Comparison of ENCODE assay signal across 23 cellular contexts in genomic region chr6:154974485-154975149, GRCh38. TPM values are rescaled to one million over a fixed set of nuclear protein-coding genes. Genes with fewer than 3 reads are reported as not detected.
DNase-seq lines count a peak whose midpoint lies in the region; ATAC-seq, FAIRE-seq and TF ChIP-seq lines count a peak whose summit lies in the region.
"Had no signal": no experiment of that assay in that cellular context is flagged by ENCODE, and none has a peak within 500 bp of the region (broad histone marks: within the 10 kb centered on the region; RNA-seq: fewer than 3 reads in every experiment).

No MANE protein-coding gene starts in this region.

- H3K27ac Mint-ChIP-seq in activated naive CD4-positive, alpha-beta T cell treated with anti-CD3 and anti-CD28 coated beads for 36 hours = no peak overlapping the region
- H3K27ac Mint-ChIP-seq in astrocyte (ENCODE audit: unreplicated experiment) = no peak overlapping the region
- H3K27ac Mint-ChIP-seq in glutamatergic neuron (ENCODE audit: unreplicated experiment) = no peak overlapping the region
- H3K27ac Mint-ChIP-seq: activated T-cell treated with anti-CD3 and anti-CD28 coated beads, Interleukin-2, amount 50 U/mL, for 24 hours; T-helper 2 cell treated with Interferon-gamma antibody and Interleukin-4, amounts not matched to agents 5 μg/mL and 100 μg/mL, for 36 hours had no signal

- no peaks in the 10 kb centered on the region for H3K27me3 Mint-ChIP-seq in activated naive CD4-positive, alpha-beta T cell treated with anti-CD3 and anti-CD28 coated beads for 36 hours (ENCODE audit: low read depth)
- H3K27me3 Mint-ChIP-seq in astrocyte (ENCODE audit: low read depth, unreplicated experiment) (peaks cover 3% of the 10 kb centered on the region), glutamatergic neuron (ENCODE audit: unreplicated experiment) (peaks cover 1% of the 10 kb centered on the region)
- H3K27me3 Mint-ChIP-seq: activated T-cell treated with anti-CD3 and anti-CD28 coated beads, Interleukin-2, amount 50 U/mL, for 24 hours; CD8-positive, alpha-beta memory T cell had no signal

- H3K4me1 ChIP-seq in astrocyte (ENCODE audit: insufficient read depth, low read length) (no peaks in the 10 kb centered on the region), upper lobe of right lung (no peaks in the 10 kb centered on the region)
- H3K4me1 ChIP-seq: stomach, vagina had no signal

- CTCF ChIA-PET in activated naive CD4-positive, alpha-beta T cell treated with anti-CD3 and anti-CD28 coated beads for 36 hours (lab: Charles Lee) = interaction anchor here (0.6 to 1.1 kb wide), 3 partner anchors 198 to 941 kb away, joined by 3 read pairs; no protein-coding TSS in a partner anchor

- H3K36me3 Mint-ChIP-seq in activated naive CD4-positive, alpha-beta T cell treated with anti-CD3 and anti-CD28 coated beads for 36 hours (ENCODE audit: low read depth) = no peaks in the 10 kb centered on the region
- H3K36me3 Mint-ChIP-seq in astrocyte (ENCODE audit: low read depth, unreplicated experiment) = no peaks in the 10 kb centered on the region
- peaks cover 3% of the 10 kb centered on the region for H3K36me3 Mint-ChIP-seq in glutamatergic neuron (ENCODE audit: unreplicated experiment)
- H3K36me3 Mint-ChIP-seq: activated naive CD4-positive, alpha-beta T cell treated with anti-CD3 and anti-CD28 coated beads, Interleukin-2, amount 50 U/mL, for 72 hours had no signal

- no peak overlapping the region for H3K4me3 Mint-ChIP-seq in activated naive CD4-positive, alpha-beta T cell treated with anti-CD3 and anti-CD28 coated beads for 36 hours
- peak overlapping the region; percentile 69 for H3K4me3 Mint-ChIP-seq in astrocyte (ENCODE audit: unreplicated experiment)
- H3K4me3 Mint-ChIP-seq in glutamatergic neuron (ENCODE audit: unreplicated experiment) = no peak overlapping the region
- H3K4me3 Mint-ChIP-seq: activated T-cell treated with anti-CD3 and anti-CD28 coated beads, Interleukin-2, amount 50 U/mL, for 24 hours; CD8-positive, alpha-beta memory T cell; T-helper 2 cell treated with Interferon-gamma antibody and Interleukin-4, amounts not matched to agents 5 μg/mL and 100 μg/mL, for 36 hours had no signal

- H3K4me3 ChIP-seq in astrocyte (ENCODE audit: insufficient read depth, low read depth, low read length) = no peak overlapping the region
- no peak overlapping the region for H3K4me3 ChIP-seq in upper lobe of right lung
- H3K4me3 ChIP-seq: SJSA1, stomach, vagina had no signal

- no peaks in the 10 kb centered on the region for H3K79me2 ChIP-seq in astrocyte (ENCODE audit: insufficient read depth, low read length)

- no peaks in the 10 kb centered on the region for H3K4me1 Mint-ChIP-seq in activated naive CD4-positive, alpha-beta T cell treated with anti-CD3 and anti-CD28 coated beads for 36 hours (ENCODE audit: low read depth)
- peaks cover 6% of the 10 kb centered on the region for H3K4me1 Mint-ChIP-seq in astrocyte (ENCODE audit: low read depth, unreplicated experiment)
- peaks cover 1% of the 10 kb centered on the region for H3K4me1 Mint-ChIP-seq in glutamatergic neuron (ENCODE audit: low read depth, unreplicated experiment)
- H3K4me1 Mint-ChIP-seq: CD8-positive, alpha-beta memory T cell had no signal

- H3K27me3 ChIP-seq in astrocyte (ENCODE audit: insufficient read depth, low read length) = no peaks in the 10 kb centered on the region
- H3K27me3 ChIP-seq in upper lobe of right lung = no peaks in the 10 kb centered on the region
- H3K27me3 ChIP-seq: SJSA1, stomach, vagina had no signal

- intact Hi-C loops in activated naive CD4-positive, alpha-beta T cell treated with anti-CD3 and anti-CD28 coated beads for 36 hours (cut with micrococcal nuclease) = no loop called here
- intact Hi-C loops in upper lobe of right lung (cut with DNase I) = no loop called here

- no peaks in the 10 kb centered on the region for H3K36me3 ChIP-seq in astrocyte (ENCODE audit: insufficient read depth, low read length)
- no peaks in the 10 kb centered on the region for H3K36me3 ChIP-seq in upper lobe of right lung
- H3K36me3 ChIP-seq: SJSA1, stomach, vagina had no signal

- H3K9me3 ChIP-seq in astrocyte (ENCODE audit: insufficient read depth, low read depth, low read length) = no peaks in the 10 kb centered on the region
- no peaks in the 10 kb centered on the region for H3K9me3 ChIP-seq in upper lobe of right lung
- H3K9me3 ChIP-seq: SJSA1, stomach, vagina had no signal

- H3K4me2 ChIP-seq in astrocyte (ENCODE audit: low read length) = no peak overlapping the region

- no peak for FAIRE-seq in astrocyte (lab: Jason Lieb, UNC)

- no peak overlapping the region for H3K9ac ChIP-seq in astrocyte (ENCODE audit: low read length)

- no peak for ATAC-seq in upper lobe of right lung
- ATAC-seq: activated CD4-positive, CD25-positive, alpha-beta regulatory T cell treated with anti-CD3 and anti-CD28 coated beads, Interleukin-2, amount 50 U/mL, for 24 hours; activated naive CD4-positive, alpha-beta T cell treated with anti-CD3 and anti-CD28 coated beads, Interleukin-2, amount 50 U/mL, for 72 hours; esophagus mucosa; left ventricle myocardium superior had no signal

- H3K27ac ChIP-seq in astrocyte (ENCODE audit: low read depth, low read length) = no peak overlapping the region
- H3K27ac ChIP-seq in upper lobe of right lung = no peak overlapping the region
- H3K27ac ChIP-seq: SJSA1, vagina had no signal

- H2AFZ ChIP-seq in astrocyte (ENCODE audit: low read depth, low read length) = no peak overlapping the region

- no peaks in the 10 kb centered on the region for H4K20me1 ChIP-seq in astrocyte (ENCODE audit: insufficient read depth, low read length)

- 0 out of 2 replicates have a peak, but pooled peaks have one; percentile 11 for TF ChIP-seq CTCF in GM12874 (IDR thresholded peaks at IDR 0.05; ENCODE audit: insufficient read depth, low read depth, low read length)
- TF ChIP-seq CTCF in astrocyte (IDR thresholded peaks at IDR 0.05; ENCODE audit: insufficient read depth, low read depth, low read length) = no peak
- peak; percentile 25 for TF ChIP-seq CTCF in glutamatergic neuron (IDR thresholded peaks at IDR 0.05; ENCODE audit: partially characterized antibody, unreplicated experiment)
- TF ChIP-seq CTCF in upper lobe of right lung (IDR thresholded peaks at IDR 0.05) = no peak

- H3K9me3 Mint-ChIP-seq in activated naive CD4-positive, alpha-beta T cell treated with anti-CD3 and anti-CD28 coated beads for 36 hours = no peaks in the 10 kb centered on the region
- H3K9me3 Mint-ChIP-seq in astrocyte (ENCODE audit: unreplicated experiment) = no peaks in the 10 kb centered on the region
- peaks cover 4% of the 10 kb centered on the region for H3K9me3 Mint-ChIP-seq in glutamatergic neuron (ENCODE audit: unreplicated experiment)
- H3K9me3 Mint-ChIP-seq: activated naive CD4-positive, alpha-beta T cell treated with anti-CD3 and anti-CD28 coated beads, Interleukin-2, amount 50 U/mL, for 72 hours; T-helper 2 cell treated with Interferon-gamma antibody and Interleukin-4, amounts not matched to agents 5 μg/mL and 100 μg/mL, for 36 hours had no signal

- peak; percentile 18 for DNase-seq in activated naive CD4-positive, alpha-beta T cell treated with anti-CD3 and anti-CD28 coated beads for 36 hours
- DNase-seq in activated naive CD4-positive, alpha-beta T cell (lab: John Stamatoyannopoulos, UW) = no peak
- no peak for DNase-seq in astrocyte (ENCODE audit: low read depth)
- no peak for DNase-seq in glutamatergic neuron
- no peak for DNase-seq in NCI-H2029 (lab: John Stamatoyannopoulos, UW)
- DNase-seq in CD1c-positive myeloid dendritic cell (ENCODE audit: extremely low spot score) = no peak
- DNase-seq in upper lobe of right lung = no peak
- DNase-seq: activated T-cell treated with anti-CD3 and anti-CD28 coated beads, Interleukin-2, amount 50 U/mL, for 24 hours; CD8-positive, alpha-beta memory T cell; dermis blood vessel endothelial cell; left ventricle myocardium superior; NCI-H1092 treated with DMSO at 0.1 percent for 48 hours; NCI-H2081 treated with DMSO at 0.1 percent for 48 hours; NCI-H510A treated with DMSO at 0.1 percent for 48 hours; retina; stomach had no signal

RNA-seq across cellular contexts. Expression of gene TIAM2, which starts 20.5 kb away (rescaled TPM):
- 1 to 10 TPM; 1.6 to 3.0 TPM for total RNA-seq in activated naive CD4-positive, alpha-beta T cell treated with anti-CD3 and anti-CD28 coated beads for 36 hours
- total RNA-seq in astrocyte (22.2 and 23.6 TPM in 2 replicates), glutamatergic neuron (ENCODE audit: unreplicated experiment) (113 TPM), upper lobe of right lung (6.2 TPM)

Comparison
In these comparisons a context has a peak if more than half of its experiments do, and no peak if none do; other contexts are left out.
1. CTCF ChIP-seq: peak in GM12874 (single experiment) and glutamatergic neuron (single experiment); none in astrocyte (single experiment) and upper lobe of right lung (single experiment).